Comparison of ENCODE assay signal across 1 cellular context in the genomic region with DNA sequence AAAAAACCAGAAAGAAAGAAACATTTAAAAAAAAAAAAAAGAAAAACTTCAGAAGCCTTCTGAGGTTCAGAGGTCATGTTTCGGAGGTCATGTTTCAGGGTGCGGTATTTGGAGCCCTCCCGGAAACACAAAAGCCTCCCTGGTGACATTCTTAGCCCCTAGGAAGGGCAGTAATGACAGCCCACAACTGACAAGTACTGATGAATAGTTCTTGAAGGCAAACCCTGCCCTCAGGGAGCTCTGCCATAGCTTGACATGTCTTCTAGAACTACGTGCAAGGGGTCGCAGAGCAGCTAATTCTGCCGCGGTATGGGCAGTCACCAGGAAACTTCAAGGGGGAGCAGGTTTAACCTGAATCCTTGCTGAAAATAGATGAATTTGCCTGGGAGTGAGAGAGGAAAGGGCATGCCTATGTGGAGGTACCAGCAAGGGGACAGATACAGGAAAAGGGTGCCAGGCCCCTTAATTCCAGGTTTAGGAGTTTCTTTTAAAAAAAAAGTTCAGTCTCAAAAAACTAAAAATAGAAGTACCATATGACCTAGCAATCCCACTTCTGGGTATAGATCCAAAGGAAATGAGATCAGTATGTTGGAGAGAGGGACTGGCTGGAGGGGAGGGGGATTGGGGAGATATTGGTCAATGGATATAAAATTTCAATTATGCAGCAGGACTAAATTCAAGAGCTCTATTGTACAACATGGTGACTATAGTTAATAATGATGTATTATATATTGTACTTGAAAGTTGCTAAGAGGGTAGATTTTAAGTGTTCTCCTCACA.
TF ChIP-seq lines count a peak whose summit lies in the region.

No MANE protein-coding gene starts in this region.

TF ChIP-seq in liver, 16 proteins besides CTCF, POLR2A, EP300 and RAD21 (continued from another document):
- TF ChIP-seq GABPA (IDR thresholded peaks at IDR 0.05 in 1 of 2, conservative IDR thresholded peaks at IDR 0.05 in 1 of 2): no peak
